Comparison of ENCODE assay signal across 26 cellular contexts in genomic region chr10:85849315-85849714, GRCh38.
DNase-seq lines count a peak whose midpoint lies in the region; ATAC-seq and TF ChIP-seq lines count a peak whose summit lies in the region.
"Had no signal": no experiment of that assay in that cellular context is flagged by ENCODE, and none has a peak within 500 bp of the region (broad histone marks: within the 10 kb centered on the region; RNA-seq: fewer than 3 reads in every experiment).

No MANE protein-coding gene starts in this region.

- no peak overlapping the region for H3K4me3 ChIP-seq in coronary artery
- H3K4me3 ChIP-seq: K562, SJCRH30 had no signal

- intact Hi-C loops in activated CD4-positive, alpha-beta T cell treated with anti-CD3 and anti-CD28 coated beads for 36 hours (cut with DNase I, micrococcal nuclease): no loop called here

- no peak for ATAC-seq in activated CD4-positive, alpha-beta T cell treated with anti-CD3 and anti-CD28 coated beads for 36 hours
- ATAC-seq: HepG2, K562 had no signal

- DNase-seq in NCI-H2227 treated with DMSO at 0.1 percent for 48 hours (lab: John Stamatoyannopoulos, UW) (peak; percentile 16), NCI-H2227 (lab: John Stamatoyannopoulos, UW; ENCODE audit: unreplicated experiment) (no peak), coronary artery (ENCODE audit: low spot score) (peak; percentile 35), pons (ENCODE audit: low spot score) (peak; percentile 25), cerebellar cortex (ENCODE audit: low spot score) (no peak), HT-29 (ENCODE audit: low spot score) (no peak)
- no peak for DNase-seq in activated CD4-positive, CD25-positive, alpha-beta regulatory T cell (lab: John Stamatoyannopoulos, UW)
- no peak for DNase-seq in activated CD4-positive, alpha-beta T cell treated with anti-CD3 and anti-CD28 coated beads for 36 hours
- DNase-seq: AML-193; Calu3; CD8-positive, alpha-beta memory T cell; DMS153; GOT3; HCEC 1CT; NCI-H1092; NCI-H1436; NCI-H187 treated with DMSO at 0.1 percent for 48 hours; NCI-H2107; NCI-H524; NCI-H82; OCI-M1; SJCRH30 had no signal

- no peaks in the 10 kb centered on the region for H3K27me3 Mint-ChIP-seq in activated CD4-positive, alpha-beta T cell treated with anti-CD3 and anti-CD28 coated beads for 36 hours

- no peak overlapping the region for H3K27ac ChIP-seq in coronary artery
- H3K27ac ChIP-seq: 22Rv1, C4-2B, SJCRH30 had no signal

- no peaks in the 10 kb centered on the region for H3K36me3 Mint-ChIP-seq in activated CD4-positive, alpha-beta T cell treated with anti-CD3 and anti-CD28 coated beads for 36 hours (ENCODE audit: low read depth)
- H3K36me3 Mint-ChIP-seq: CD8-positive, alpha-beta memory T cell had no signal

- no peak for TF ChIP-seq CTCF in coronary artery (IDR thresholded peaks at IDR 0.05)

- POLR2A ChIA-PET in activated CD4-positive, alpha-beta T cell treated with anti-CD3 and anti-CD28 coated beads for 36 hours (lab: Charles Lee): no interaction called here

- no peaks in the 10 kb centered on the region for H3K9me3 Mint-ChIP-seq in activated CD4-positive, alpha-beta T cell treated with anti-CD3 and anti-CD28 coated beads for 36 hours (ENCODE audit: low read depth)

- CTCF ChIA-PET in activated CD4-positive, alpha-beta T cell treated with anti-CD3 and anti-CD28 coated beads for 36 hours (lab: Charles Lee): no interaction called here

- H3K4me1 Mint-ChIP-seq in activated CD4-positive, alpha-beta T cell treated with anti-CD3 and anti-CD28 coated beads for 36 hours: no peaks in the 10 kb centered on the region
- H3K4me1 Mint-ChIP-seq: CD8-positive, alpha-beta memory T cell had no signal

- no peak overlapping the region for H3K4me3 Mint-ChIP-seq in activated CD4-positive, alpha-beta T cell treated with anti-CD3 and anti-CD28 coated beads for 36 hours
- H3K4me3 Mint-ChIP-seq: CD8-positive, alpha-beta memory T cell had no signal

- no peak overlapping the region for H3K27ac Mint-ChIP-seq in activated CD4-positive, alpha-beta T cell treated with anti-CD3 and anti-CD28 coated beads for 36 hours
- H3K27ac Mint-ChIP-seq: CD8-positive, alpha-beta memory T cell had no signal

Comparison
In these comparisons a context has a peak if more than half of its experiments do, and no peak if none do; other contexts are left out.
1. DNase-seq: peak in NCI-H2227 treated with DMSO at 0.1 percent for 48 hours (single experiment), coronary artery (single experiment) and pons (single experiment); none in NCI-H2227 (single experiment), activated CD4-positive, CD25-positive, alpha-beta regulatory T cell (0 of 4), activated CD4-positive, alpha-beta T cell treated with anti-CD3 and anti-CD28 coated beads for 36 hours (single experiment), cerebellar cortex (single experiment) and HT-29 (single experiment).